10 cellular contexts compared by ENCODE assay signal in the genomic region with DNA sequence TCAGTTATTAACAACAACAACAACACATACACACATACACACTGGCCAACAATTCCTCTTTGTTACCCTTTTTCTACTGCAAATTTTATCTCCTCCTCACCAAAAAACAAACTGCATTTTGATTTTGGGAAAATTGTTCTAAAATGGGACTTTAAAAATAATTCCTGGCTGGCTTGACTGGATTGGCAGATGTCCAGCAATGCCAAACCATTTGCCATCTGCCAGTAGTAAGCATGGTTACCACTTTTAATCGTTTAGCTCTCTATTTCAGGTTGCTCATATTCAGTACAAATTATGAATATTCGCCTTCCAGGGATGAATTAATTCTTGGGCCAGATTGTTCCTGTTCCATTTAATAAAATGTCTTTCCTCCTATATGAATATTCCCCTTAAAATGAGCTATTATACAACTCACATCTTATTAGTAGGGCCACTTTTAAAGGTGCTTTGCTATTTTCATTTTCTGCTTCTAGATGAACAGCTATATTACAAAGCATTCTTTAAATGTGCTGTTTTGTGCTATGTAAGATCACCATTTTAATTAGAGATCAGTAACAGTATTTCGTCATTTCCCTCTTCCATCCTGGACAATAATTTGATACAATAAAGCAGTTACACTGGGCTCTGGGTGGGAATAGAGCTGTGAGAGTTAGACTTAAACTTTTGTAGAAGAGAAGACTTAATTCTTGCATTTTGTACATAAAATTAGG. TPM values are rescaled to one million over a fixed set of nuclear protein-coding genes. Genes with fewer than 3 reads are reported as not detected.
DNase-seq lines count a peak whose midpoint lies in the region; ATAC-seq, FAIRE-seq and TF ChIP-seq lines count a peak whose summit lies in the region.
"Had no signal": no experiment of that assay in that cellular context is flagged by ENCODE, and none has a peak within 500 bp of the region (broad histone marks: within the 10 kb centered on the region; RNA-seq: fewer than 3 reads in every experiment).

No MANE protein-coding gene starts in this region.

- no peak for TF ChIP-seq EP300 in esophagus muscularis mucosa (IDR thresholded peaks at IDR 0.05)

- H3K36me3 ChIP-seq in esophagus muscularis mucosa (no peaks in the 10 kb centered on the region), spleen (no peaks in the 10 kb centered on the region)
- H3K36me3 ChIP-seq: neural progenitor cell had no signal

- H3K27me3 ChIP-seq in esophagus muscularis mucosa (no peaks in the 10 kb centered on the region), spleen (replicated peaks in 1 of 7) (no peaks in the 10 kb centered on the region)
- H3K27me3 ChIP-seq: neural progenitor cell had no signal

- no peaks in the 10 kb centered on the region for H3K9me3 ChIP-seq in esophagus muscularis mucosa
- H3K9me3 ChIP-seq in spleen, result no peaks in the 10 kb centered on the region

- H3K4me1 ChIP-seq in esophagus muscularis mucosa, result peaks cover 62 to 100% (median 96%) of the 10 kb centered on the region in 4 donors
- H3K4me1 ChIP-seq in spleen, result peaks cover 0 to 46% (median 19%) of the 10 kb centered on the region in 6 donors

- peak overlapping the region; percentile 27 to 44 (median 32) for H3K4me3 ChIP-seq in esophagus muscularis mucosa
- H3K4me3 ChIP-seq in spleen, result peak overlapping the region in 2 of 8 donors; percentile 18 to 38
- H3K4me3 ChIP-seq: neural progenitor cell had no signal

- peak overlapping the region; percentile 64 to 74 (median 69) for H3K4me3 Mint-ChIP-seq in T-cell
- H3K4me3 Mint-ChIP-seq: neural progenitor cell had no signal

- peaks cover 54 to 63% (median 58%) of the 10 kb centered on the region in 3 donors for H3K4me1 Mint-ChIP-seq in T-cell

- WGBS in esophagus muscularis mucosa, result 46% methylated on average over 3 of the region's 3 CpGs
- WGBS in spleen, 5 donors, result 61 to 67% (median 63%) methylated on average over 3 of the region's 3 CpGs

- DNase-seq in GM19239 (ENCODE audit: insufficient read length, low spot score) (no peak), T-cell (no peak), esophagus muscularis mucosa (ENCODE audit: extremely low spot score) (no peak), spleen (no peak), DMS79 treated with DMSO at 0.1 percent for 48 hours (lab: John Stamatoyannopoulos, UW) (no peak), middle frontal gyrus (ENCODE audit: extremely low spot score, low spot score) (no peak)
- no peak for DNase-seq in stimulated activated CD4-positive, alpha-beta T cell treated with anti-CD3 and anti-CD28 coated beads, Interleukin-4, amount 100 ng/mL, for 1 hour
- DNase-seq: NCI-H1092 had no signal

- no peaks in the 10 kb centered on the region for H3K9me3 Mint-ChIP-seq in T-cell
- H3K9me3 Mint-ChIP-seq: neural progenitor cell had no signal

- intact Hi-C loops in esophagus muscularis mucosa (cut with DNase I) (no loop called here), spleen (cut with DNase I; ENCODE audit: low total_unique reads) (no loop called here)

- no peaks in the 10 kb centered on the region for H3K27me3 Mint-ChIP-seq in T-cell

- peak overlapping the region; percentile 85 for H3K27ac Mint-ChIP-seq in T-cell
- H3K27ac Mint-ChIP-seq: neural progenitor cell had no signal

- CTCF ChIA-PET in T-cell (lab: Charles Lee), result interaction anchor here (0.5 to 2.3 kb wide), 8 partner anchors 10 to 266 kb away, joined by 3 to 13 read pairs (median 5); no protein-coding TSS in a partner anchor

- ATAC-seq in T-cell (replicated peaks in 1 of 4), result peak in 1 of 4 experiments; percentile 11
- ATAC-seq: HCT116 had no signal

- H3K36me3 Mint-ChIP-seq in T-cell, result peaks cover 3% of the 10 kb centered on the region

- FAIRE-seq in GM19239 (lab: Jason Lieb, UNC), result peak; percentile 33

- TF ChIP-seq POLR2A in esophagus muscularis mucosa (IDR thresholded peaks at IDR 0.05; ENCODE audit: low read depth), result no peak
- TF ChIP-seq POLR2A in spleen (IDR thresholded peaks at IDR 0.05), result no peak

- TF ChIP-seq CTCF in esophagus muscularis mucosa (IDR thresholded peaks at IDR 0.05), result no peak
- TF ChIP-seq CTCF in spleen (IDR thresholded peaks at IDR 0.05 in 8 of 11, conservative IDR thresholded peaks at IDR 0.05 in 3 of 11), result no peak

- POLR2A ChIA-PET in T-cell (lab: Charles Lee), result interaction anchor here (0.5 to 1.0 kb wide), 2 partner anchors 32 to 57 kb away, joined by 3 to 5 read pairs; no protein-coding TSS in a partner anchor

- peak overlapping the region; percentile 81 to 84 (median 82) for H3K27ac ChIP-seq in esophagus muscularis mucosa (replicated peaks in 1 of 4)
- peak overlapping the region in 5 of 8 donors; percentile 22 to 62 (median 53) for H3K27ac ChIP-seq in spleen
- H3K27ac ChIP-seq: neural progenitor cell had no signal

RNA-seq across cellular contexts. Expression of a gene that starts 35.6 kb away (rescaled TPM):
- total RNA-seq in T-cell, result 10 to 100 TPM; 33.5 to 42.2 (median 34.1) TPM
- total RNA-seq in esophagus muscularis mucosa, result 10 to 100 TPM in 2 of 4 donors, 1 to 10 TPM in 2; 9.7 to 17.0 (median 13.1) TPM
- 10 to 100 TPM; 16.1 to 34.8 (median 27.3) TPM for total RNA-seq in spleen
- polyA plus RNA-seq in spleen, result 10 to 100 TPM; 10.3 to 11.5 (median 11.2) TPM
